In the genomic region with DNA sequence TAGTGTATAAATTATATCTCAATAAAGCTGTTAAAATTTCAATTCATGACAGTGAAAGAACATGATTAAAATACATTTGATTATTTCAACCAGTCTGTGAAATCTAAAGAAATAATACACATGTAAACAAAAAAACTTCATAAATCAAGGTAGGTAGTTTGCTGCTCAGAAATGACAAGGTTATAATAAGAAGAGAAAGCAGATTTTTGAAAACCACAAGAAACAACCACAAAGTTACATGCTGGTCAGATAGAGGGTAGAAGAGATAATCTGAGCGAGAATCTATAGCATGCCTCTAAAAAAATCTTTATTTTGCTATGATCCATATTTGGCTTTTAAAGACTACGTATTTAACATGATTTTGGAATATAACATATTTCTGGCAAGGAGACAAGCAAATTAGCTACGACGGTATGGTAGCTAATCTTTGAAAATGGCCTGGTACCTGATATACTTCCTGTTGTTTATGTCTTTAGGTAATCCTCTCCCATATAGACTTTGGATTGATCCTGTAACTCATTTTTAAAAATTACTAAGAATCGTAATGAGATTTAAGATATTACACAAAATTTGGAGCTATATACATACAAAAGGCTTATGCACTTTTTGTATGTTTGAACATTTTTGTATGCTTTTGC, we compare ENCODE assay signal across 1 cellular context.
TF ChIP-seq lines count a peak whose summit lies in the region.

No MANE protein-coding gene starts in this region.

TF ChIP-seq in K562, 482 proteins besides CTCF, POLR2A, EP300 and RAD21 (continued from another document and continues in another):
- TF ChIP-seq YY1 (IDR thresholded peaks at IDR 0.05; ENCODE audit: borderline replicate concordance in 1 of 3, control insufficient read depth in 1 of 3, extremely low read depth in 1 of 3, insufficient read depth in 3 of 3, insufficient read length in 1 of 3, insufficient replicate concordance in 2 of 3, low read depth in 1 of 3, low read length in 2 of 3) (no peak), RBFOX2 (IDR thresholded peaks at IDR 0.05; ENCODE audit: low read depth, low read length) (no peak), ZNF134 (CRISPR knock-in tag; conservative IDR thresholded peaks at IDR 0.05) (no peak), NFE2 (IDR thresholded peaks at IDR 0.05; ENCODE audit: low read depth) (no peak), RCOR1 (IDR thresholded peaks at IDR 0.05; ENCODE audit: borderline replicate concordance in 1 of 2, low read depth in 2 of 2, low read length in 2 of 2) (0 out of 4 replicates have a peak, but pooled peaks of 1 of the 2 experiments have one; percentile 6), POLR2B (IDR thresholded peaks at IDR 0.05; ENCODE audit: low read depth, partially characterized antibody) (no peak), ATF1 (CRISPR knock-in tag; IDR thresholded peaks at IDR 0.05) (no peak), ATF1 (tag; IDR thresholded peaks at IDR 0.05) (no peak), ZNF778 (CRISPR knock-in tag; IDR thresholded peaks at IDR 0.05) (no peak), TEAD1 (CRISPR knock-in tag; IDR thresholded peaks at IDR 0.05) (0 out of 4 replicates have a peak, but pooled peaks of 1 of the 2 experiments have one; percentile 27), ZNF224 (CRISPR knock-in tag; IDR thresholded peaks at IDR 0.05) (no peak), RBM34 (IDR thresholded peaks at IDR 0.05; ENCODE audit: borderline replicate concordance, insufficient read depth, low read length) (no peak), ZC3H4 (CRISPR knock-in tag; IDR thresholded peaks at IDR 0.05; ENCODE audit: borderline replicate concordance) (no peak), SETDB1 (IDR thresholded peaks at IDR 0.05; ENCODE audit: low read length) (no peak), SMAD2 (IDR thresholded peaks at IDR 0.05; ENCODE audit: low read depth, low read length) (no peak), FOXA1 (IDR thresholded peaks at IDR 0.05; ENCODE audit: borderline replicate concordance) (no peak), PTRF (tag; IDR thresholded peaks at IDR 0.05) (no peak), KDM1A (IDR thresholded peaks at IDR 0.05) (peak; percentile 73 to 83), ARID1B (IDR thresholded peaks at IDR 0.05) (no peak; the same call in 1 of the 2 replicates), ELF4 (CRISPR knock-in tag; IDR thresholded peaks at IDR 0.05) (no peak), TEAD4 (IDR thresholded peaks at IDR 0.05; ENCODE audit: low read length) (peak; percentile 24; the same call in 1 of the 2 replicates), TEAD4 (CRISPR knock-in tag; IDR thresholded peaks at IDR 0.05; ENCODE audit: borderline replicate concordance) (no peak), ADNP (tag; IDR thresholded peaks at IDR 0.05) (0 out of 2 replicates have a peak, but pooled peaks have one; percentile 25), TRIM24 (IDR thresholded peaks at IDR 0.05) (no peak), CREB1 (IDR thresholded peaks at IDR 0.05) (no peak), CREB1 (CRISPR knock-in tag; IDR thresholded peaks at IDR 0.05) (no peak), FUS (optimal IDR thresholded peaks at IDR 0.05; ENCODE audit: low read depth, low read length) (no peak), FOXJ3 (CRISPR knock-in tag; IDR thresholded peaks at IDR 0.05) (no peak), ELF2 (CRISPR knock-in tag; IDR thresholded peaks at IDR 0.05) (no peak), ZNF184 (CRISPR knock-in tag; IDR thresholded peaks at IDR 0.05) (no peak), RBBP5 (IDR thresholded peaks at IDR 0.05; ENCODE audit: borderline replicate concordance, insufficient read depth, low read length, poor library complexity, severe bottlenecking) (no peak), ZNF232 (CRISPR knock-in tag; IDR thresholded peaks at IDR 0.05) (no peak), GABPB2 (CRISPR knock-in tag; conservative IDR thresholded peaks at IDR 0.05) (no peak), JUN (IDR thresholded peaks at IDR 0.05; ENCODE audit: borderline replicate concordance, low read depth, low read length) (no peak), JUN (CRISPR knock-in tag; IDR thresholded peaks at IDR 0.05; ENCODE audit: borderline replicate concordance) (no peak), ZSCAN32 (CRISPR knock-in tag; IDR thresholded peaks at IDR 0.05) (no peak), ZNF124 (CRISPR knock-in tag; IDR thresholded peaks at IDR 0.05) (no peak)
- TF ChIP-seq, protein P1, sequence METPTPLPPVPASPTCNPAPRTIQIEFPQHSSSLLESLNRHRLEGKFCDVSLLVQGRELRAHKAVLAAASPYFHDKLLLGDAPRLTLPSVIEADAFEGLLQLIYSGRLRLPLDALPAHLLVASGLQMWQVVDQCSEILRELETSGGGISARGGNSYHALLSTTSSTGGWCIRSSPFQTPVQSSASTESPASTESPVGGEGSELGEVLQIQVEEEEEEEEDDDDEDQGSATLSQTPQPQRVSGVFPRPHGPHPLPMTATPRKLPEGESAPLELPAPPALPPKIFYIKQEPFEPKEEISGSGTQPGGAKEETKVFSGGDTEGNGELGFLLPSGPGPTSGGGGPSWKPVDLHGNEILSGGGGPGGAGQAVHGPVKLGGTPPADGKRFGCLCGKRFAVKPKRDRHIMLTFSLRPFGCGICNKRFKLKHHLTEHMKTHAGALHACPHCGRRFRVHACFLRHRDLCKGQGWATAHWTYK (CRISPR knock-in tag; IDR thresholded peaks at IDR 0.05), result peak; percentile 27; the same call in 1 of the 2 replicates
- TF ChIP-seq, protein P2, sequence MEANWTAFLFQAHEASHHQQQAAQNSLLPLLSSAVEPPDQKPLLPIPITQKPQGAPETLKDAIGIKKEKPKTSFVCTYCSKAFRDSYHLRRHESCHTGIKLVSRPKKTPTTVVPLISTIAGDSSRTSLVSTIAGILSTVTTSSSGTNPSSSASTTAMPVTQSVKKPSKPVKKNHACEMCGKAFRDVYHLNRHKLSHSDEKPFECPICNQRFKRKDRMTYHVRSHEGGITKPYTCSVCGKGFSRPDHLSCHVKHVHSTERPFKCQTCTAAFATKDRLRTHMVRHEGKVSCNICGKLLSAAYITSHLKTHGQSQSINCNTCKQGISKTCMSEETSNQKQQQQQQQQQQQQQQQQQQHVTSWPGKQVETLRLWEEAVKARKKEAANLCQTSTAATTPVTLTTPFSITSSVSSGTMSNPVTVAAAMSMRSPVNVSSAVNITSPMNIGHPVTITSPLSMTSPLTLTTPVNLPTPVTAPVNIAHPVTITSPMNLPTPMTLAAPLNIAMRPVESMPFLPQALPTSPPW (CRISPR knock-in tag; IDR thresholded peaks at IDR 0.05), result no peak
- TF ChIP-seq, protein P3, sequence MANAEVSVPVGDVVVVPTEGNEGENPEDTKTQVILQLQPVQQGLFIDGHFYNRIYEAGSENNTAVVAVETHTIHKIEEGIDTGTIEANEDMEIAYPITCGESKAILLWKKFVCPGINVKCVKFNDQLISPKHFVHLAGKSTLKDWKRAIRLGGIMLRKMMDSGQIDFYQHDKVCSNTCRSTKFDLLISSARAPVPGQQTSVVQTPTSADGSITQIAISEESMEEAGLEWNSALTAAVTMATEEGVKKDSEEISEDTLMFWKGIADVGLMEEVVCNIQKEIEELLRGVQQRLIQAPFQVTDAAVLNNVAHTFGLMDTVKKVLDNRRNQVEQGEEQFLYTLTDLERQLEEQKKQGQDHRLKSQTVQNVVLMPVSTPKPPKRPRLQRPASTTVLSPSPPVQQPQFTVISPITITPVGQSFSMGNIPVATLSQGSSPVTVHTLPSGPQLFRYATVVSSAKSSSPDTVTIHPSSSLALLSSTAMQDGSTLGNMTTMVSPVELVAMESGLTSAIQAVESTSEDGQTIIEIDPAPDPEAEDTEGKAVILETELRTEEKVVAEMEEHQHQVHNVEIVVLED (CRISPR knock-in tag; IDR thresholded peaks at IDR 0.05), result no peak
- TF ChIP-seq, protein P4, sequence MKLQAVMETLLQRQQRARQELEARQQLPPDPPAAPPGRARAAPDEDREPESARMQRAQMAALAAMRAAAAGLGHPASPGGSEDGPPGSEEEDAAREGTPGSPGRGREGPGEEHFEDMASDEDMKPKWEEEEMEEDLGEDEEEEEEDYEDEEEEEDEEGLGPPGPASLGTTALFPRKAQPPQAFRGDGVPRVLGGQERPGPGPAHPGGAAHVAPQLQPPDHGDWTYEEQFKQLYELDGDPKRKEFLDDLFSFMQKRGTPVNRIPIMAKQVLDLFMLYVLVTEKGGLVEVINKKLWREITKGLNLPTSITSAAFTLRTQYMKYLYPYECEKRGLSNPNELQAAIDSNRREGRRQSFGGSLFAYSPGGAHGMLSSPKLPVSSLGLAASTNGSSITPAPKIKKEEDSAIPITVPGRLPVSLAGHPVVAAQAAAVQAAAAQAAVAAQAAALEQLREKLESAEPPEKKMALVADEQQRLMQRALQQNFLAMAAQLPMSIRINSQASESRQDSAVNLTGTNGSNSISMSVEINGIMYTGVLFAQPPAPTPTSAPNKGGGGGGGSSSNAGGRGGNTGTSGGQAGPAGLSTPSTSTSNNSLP (IDR thresholded peaks at IDR 0.05; ENCODE audit: borderline replicate concordance, low read depth, low read length), result no peak
- TF ChIP-seq, protein P5, sequence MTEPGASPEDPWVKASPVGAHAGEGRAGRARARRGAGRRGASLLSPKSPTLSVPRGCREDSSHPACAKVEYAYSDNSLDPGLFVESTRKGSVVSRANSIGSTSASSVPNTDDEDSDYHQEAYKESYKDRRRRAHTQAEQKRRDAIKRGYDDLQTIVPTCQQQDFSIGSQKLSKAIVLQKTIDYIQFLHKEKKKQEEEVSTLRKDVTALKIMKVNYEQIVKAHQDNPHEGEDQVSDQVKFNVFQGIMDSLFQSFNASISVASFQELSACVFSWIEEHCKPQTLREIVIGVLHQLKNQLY (CRISPR knock-in tag; conservative IDR thresholded peaks at IDR 0.05), result no peak
- TF ChIP-seq, protein P6, sequence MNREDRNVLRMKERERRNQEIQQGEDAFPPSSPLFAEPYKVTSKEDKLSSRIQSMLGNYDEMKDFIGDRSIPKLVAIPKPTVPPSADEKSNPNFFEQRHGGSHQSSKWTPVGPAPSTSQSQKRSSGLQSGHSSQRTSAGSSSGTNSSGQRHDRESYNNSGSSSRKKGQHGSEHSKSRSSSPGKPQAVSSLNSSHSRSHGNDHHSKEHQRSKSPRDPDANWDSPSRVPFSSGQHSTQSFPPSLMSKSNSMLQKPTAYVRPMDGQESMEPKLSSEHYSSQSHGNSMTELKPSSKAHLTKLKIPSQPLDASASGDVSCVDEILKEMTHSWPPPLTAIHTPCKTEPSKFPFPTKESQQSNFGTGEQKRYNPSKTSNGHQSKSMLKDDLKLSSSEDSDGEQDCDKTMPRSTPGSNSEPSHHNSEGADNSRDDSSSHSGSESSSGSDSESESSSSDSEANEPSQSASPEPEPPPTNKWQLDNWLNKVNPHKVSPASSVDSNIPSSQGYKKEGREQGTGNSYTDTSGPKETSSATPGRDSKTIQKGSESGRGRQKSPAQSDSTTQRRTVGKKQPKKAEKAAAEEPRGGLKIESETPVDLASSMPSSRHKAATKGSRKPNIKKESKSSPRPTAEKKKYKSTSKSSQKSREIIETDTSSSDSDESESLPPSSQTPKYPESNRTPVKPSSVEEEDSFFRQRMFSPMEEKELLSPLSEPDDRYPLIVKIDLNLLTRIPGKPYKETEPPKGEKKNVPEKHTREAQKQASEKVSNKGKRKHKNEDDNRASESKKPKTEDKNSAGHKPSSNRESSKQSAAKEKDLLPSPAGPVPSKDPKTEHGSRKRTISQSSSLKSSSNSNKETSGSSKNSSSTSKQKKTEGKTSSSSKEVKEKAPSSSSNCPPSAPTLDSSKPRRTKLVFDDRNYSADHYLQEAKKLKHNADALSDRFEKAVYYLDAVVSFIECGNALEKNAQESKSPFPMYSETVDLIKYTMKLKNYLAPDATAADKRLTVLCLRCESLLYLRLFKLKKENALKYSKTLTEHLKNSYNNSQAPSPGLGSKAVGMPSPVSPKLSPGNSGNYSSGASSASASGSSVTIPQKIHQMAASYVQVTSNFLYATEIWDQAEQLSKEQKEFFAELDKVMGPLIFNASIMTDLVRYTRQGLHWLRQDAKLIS (CRISPR knock-in tag; IDR thresholded peaks at IDR 0.05), result no peak
- TF ChIP-seq, protein P7, sequence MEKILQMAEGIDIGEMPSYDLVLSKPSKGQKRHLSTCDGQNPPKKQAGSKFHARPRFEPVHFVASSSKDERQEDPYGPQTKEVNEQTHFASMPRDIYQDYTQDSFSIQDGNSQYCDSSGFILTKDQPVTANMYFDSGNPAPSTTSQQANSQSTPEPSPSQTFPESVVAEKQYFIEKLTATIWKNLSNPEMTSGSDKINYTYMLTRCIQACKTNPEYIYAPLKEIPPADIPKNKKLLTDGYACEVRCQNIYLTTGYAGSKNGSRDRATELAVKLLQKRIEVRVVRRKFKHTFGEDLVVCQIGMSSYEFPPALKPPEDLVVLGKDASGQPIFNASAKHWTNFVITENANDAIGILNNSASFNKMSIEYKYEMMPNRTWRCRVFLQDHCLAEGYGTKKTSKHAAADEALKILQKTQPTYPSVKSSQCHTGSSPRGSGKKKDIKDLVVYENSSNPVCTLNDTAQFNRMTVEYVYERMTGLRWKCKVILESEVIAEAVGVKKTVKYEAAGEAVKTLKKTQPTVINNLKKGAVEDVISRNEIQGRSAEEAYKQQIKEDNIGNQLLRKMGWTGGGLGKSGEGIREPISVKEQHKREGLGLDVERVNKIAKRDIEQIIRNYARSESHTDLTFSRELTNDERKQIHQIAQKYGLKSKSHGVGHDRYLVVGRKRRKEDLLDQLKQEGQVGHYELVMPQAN (IDR thresholded peaks at IDR 0.05; ENCODE audit: borderline replicate concordance), result no peak
- TF ChIP-seq, protein P8, sequence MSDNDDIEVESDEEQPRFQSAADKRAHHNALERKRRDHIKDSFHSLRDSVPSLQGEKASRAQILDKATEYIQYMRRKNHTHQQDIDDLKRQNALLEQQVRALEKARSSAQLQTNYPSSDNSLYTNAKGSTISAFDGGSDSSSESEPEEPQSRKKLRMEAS (CRISPR knock-in tag; IDR thresholded peaks at IDR 0.05), result no peak
- TF ChIP-seq, protein P9, sequence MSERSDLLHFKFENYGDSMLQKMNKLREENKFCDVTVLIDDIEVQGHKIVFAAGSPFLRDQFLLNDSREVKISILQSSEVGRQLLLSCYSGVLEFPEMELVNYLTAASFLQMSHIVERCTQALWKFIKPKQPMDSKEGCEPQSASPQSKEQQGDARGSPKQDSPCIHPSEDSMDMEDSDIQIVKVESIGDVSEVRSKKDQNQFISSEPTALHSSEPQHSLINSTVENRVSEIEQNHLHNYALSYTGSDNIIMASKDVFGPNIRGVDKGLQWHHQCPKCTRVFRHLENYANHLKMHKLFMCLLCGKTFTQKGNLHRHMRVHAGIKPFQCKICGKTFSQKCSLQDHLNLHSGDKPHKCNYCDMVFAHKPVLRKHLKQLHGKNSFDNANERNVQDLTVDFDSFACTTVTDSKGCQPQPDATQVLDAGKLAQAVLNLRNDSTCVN (CRISPR knock-in tag; IDR thresholded peaks at IDR 0.05), result no peak
- TF ChIP-seq, protein P10, sequence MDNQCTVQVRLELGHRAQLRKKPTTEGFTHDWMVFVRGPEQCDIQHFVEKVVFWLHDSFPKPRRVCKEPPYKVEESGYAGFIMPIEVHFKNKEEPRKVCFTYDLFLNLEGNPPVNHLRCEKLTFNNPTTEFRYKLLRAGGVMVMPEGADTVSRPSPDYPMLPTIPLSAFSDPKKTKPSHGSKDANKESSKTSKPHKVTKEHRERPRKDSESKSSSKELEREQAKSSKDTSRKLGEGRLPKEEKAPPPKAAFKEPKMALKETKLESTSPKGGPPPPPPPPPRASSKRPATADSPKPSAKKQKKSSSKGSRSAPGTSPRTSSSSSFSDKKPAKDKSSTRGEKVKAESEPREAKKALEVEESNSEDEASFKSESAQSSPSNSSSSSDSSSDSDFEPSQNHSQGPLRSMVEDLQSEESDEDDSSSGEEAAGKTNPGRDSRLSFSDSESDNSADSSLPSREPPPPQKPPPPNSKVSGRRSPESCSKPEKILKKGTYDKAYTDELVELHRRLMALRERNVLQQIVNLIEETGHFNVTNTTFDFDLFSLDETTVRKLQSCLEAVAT (IDR thresholded peaks at IDR 0.05), result peak in 1 of 2 experiments; percentile 49; a peak in 1 of 4 replicates
